8 cellular contexts compared by ENCODE assay signal in the genomic region with DNA sequence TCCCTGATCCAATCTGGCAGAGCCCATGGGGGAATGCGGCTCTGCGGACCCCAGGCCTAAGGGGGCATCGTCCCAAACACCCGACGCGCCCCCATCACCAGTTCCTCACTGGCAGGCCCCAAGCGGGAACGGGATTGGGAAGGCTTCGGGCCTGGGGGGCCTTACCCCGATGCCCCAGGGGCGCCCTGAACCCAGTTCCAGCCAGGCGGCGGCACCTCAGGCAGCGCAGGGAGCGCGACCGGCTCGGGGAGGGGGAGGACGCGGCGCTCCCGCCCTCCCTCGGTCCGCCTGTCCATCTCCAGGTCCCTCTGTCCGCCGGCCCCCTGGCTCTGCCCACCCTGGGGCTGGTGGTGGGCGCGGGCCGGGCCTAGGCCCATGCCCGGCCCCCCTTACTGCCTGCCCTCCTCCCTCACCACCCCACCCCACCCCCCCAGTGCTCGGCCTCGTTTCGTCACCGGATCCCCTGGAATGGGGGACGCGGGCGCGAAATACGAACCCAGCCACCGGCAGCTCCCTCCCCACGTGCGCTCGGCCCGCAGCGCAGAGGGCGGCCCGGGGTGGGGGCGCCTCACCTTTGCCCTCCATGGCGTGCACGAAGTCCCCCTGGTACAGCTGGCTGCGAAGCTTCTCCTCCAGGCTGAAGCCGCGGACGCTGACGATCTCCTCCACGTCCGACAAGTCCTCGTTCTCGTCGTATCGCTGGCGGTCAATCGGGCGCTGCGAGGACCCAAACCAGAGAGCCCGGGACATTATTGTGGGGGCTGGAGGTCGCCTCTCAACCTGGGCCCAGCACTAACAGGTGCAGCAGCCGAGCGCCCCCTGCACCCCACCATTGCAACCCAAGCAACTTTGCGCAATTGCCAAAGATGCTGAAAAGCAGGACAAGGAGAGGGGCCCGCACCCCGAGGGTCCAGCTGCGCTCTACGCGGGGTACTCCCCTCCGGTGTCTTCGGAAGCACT. TPM values are rescaled to one million over a fixed set of nuclear protein-coding genes. Genes with fewer than 3 reads are reported as not detected.
DNase-seq lines count a peak whose midpoint lies in the region; ATAC-seq, FAIRE-seq and TF ChIP-seq lines count a peak whose summit lies in the region.

No MANE protein-coding gene starts in this region.

- H3K4me3 Mint-ChIP-seq in CD4-positive, alpha-beta memory T cell, result peak overlapping the region; percentile 86 to 99 (median 98)

- no peak for ATAC-seq in HepG2
- no peak for ATAC-seq in GM21381 (IDR thresholded peaks at IDR 0.05; ENCODE audit: unreplicated experiment)
- no peak for ATAC-seq in GM18873 (IDR thresholded peaks at IDR 0.05; ENCODE audit: low FRiP score, unreplicated experiment)

- TF ChIP-seq RAD21 in HepG2 (CRISPR knock-in tag; IDR thresholded peaks at IDR 0.05), result no peak

- no peaks in the 10 kb centered on the region for H4K20me1 ChIP-seq in OCI-LY3 (ENCODE audit: insufficient read depth, low read length)
- no peaks in the 10 kb centered on the region for H4K20me1 ChIP-seq in HepG2 (ENCODE audit: insufficient read depth, low read length)

- POLR2A ChIA-PET in CD4-positive, alpha-beta memory T cell (lab: Charles Lee; ENCODE audit: partially characterized antibody), result interaction anchor here (0.7 to 10.0 kb wide), 30 partner anchors 8 to 223 kb away, joined by 3 to 254 read pairs (median 6); partner anchors contain the start of genes MORN3, ORAI1, RHOF and TMEM120B
- POLR2A ChIA-PET in HepG2 (lab: Yijun Ruan, JAX), result interaction anchor here (1.3 to 2.0 kb wide), 2 partner anchors 26 to 42 kb away, joined by 3 to 6 read pairs; no protein-coding TSS in a partner anchor

- BruUV-seq in HepG2 (replicated peaks; lab: Mats Ljungman, UMichigan), result no TSS peak

- H3K4me1 ChIP-seq in CD4-positive, alpha-beta memory T cell (ENCODE audit: insufficient read depth, low read length), result peaks cover 48% of the 10 kb centered on the region
- H3K4me1 ChIP-seq in OCI-LY3 (ENCODE audit: low read length) (peaks cover 32% of the 10 kb centered on the region), HepG2 (ENCODE audit: insufficient read depth, low read length) (peaks cover 59% of the 10 kb centered on the region), testis (peaks cover 38% of the 10 kb centered on the region)

- peak overlapping the region; percentile 87 for H3K9ac ChIP-seq in OCI-LY3 (ENCODE audit: low read length)
- no peak overlapping the region for H3K9ac ChIP-seq in HepG2 (ENCODE audit: insufficient read depth, low read depth, low read length)

- H3K4me1 Mint-ChIP-seq in CD4-positive, alpha-beta memory T cell, result peaks cover 25 to 65% (median 41%) of the 10 kb centered on the region in 4 donors

- no peak for FAIRE-seq in HepG2 (lab: Jason Lieb, UNC)

- CTCF ChIA-PET in CD4-positive, alpha-beta memory T cell (lab: Charles Lee; ENCODE audit: partially characterized antibody), result interaction anchor here (0.6 to 9.4 kb wide), 18 partner anchors 12 to 216 kb away, joined by 3 to 107 read pairs (median 4); partner anchors contain the start of genes ORAI1 and RHOF
- CTCF ChIA-PET in HepG2 (lab: Yijun Ruan, JAX; ENCODE audit: low intra/inter-chr PET ratio, low total read pairs), result no interaction called here

- H3K27me3 ChIP-seq in CD4-positive, alpha-beta memory T cell (ENCODE audit: insufficient read depth, low read length), result no peaks in the 10 kb centered on the region
- H3K27me3 ChIP-seq in OCI-LY3 (ENCODE audit: low read depth, low read length) (no peaks in the 10 kb centered on the region), HepG2 (ENCODE audit: control insufficient read depth in 1 of 2, insufficient read depth in 2 of 2, low read length in 2 of 2) (no peaks in the 10 kb centered on the region), testis (no peaks in the 10 kb centered on the region)

- TF ChIP-seq EP300 in HepG2 (IDR thresholded peaks at IDR 0.05; ENCODE audit: low read depth in 2 of 2, low read length in 2 of 2), result no peak
- TF ChIP-seq EP300 in HepG2 (CRISPR knock-in tag; IDR thresholded peaks at IDR 0.05; ENCODE audit: borderline replicate concordance), result no peak

- in situ Hi-C loops in HepG2 (cut with HindIII; ENCODE audit: extremely low pct_ligation_motif_present, low pct_unique_long_range_greater_than_20kb), result no loop called here

- H3K27me3 Mint-ChIP-seq in CD4-positive, alpha-beta memory T cell, result no peaks in the 10 kb centered on the region

- H2AFZ ChIP-seq in OCI-LY3 (ENCODE audit: low read depth, low read length) (no peak overlapping the region), HepG2 (ENCODE audit: low read length) (no peak overlapping the region)

- H3K27ac Mint-ChIP-seq in CD4-positive, alpha-beta memory T cell, result peak overlapping the region in 6 of 7 donors; percentile 52 to 93 (median 78)

- H3K79me2 ChIP-seq in OCI-LY3 (ENCODE audit: low read length) (peaks cover 94% of the 10 kb centered on the region), HepG2 (ENCODE audit: insufficient read depth, low read length) (peaks cover 1% of the 10 kb centered on the region)

- no peak for TF ChIP-seq POLR2A in HepG2 (IDR thresholded peaks at IDR 0.05; ENCODE audit: insufficient read depth in 1 of 2, low read depth in 2 of 2, low read length in 2 of 2)
- TF ChIP-seq POLR2A in testis (IDR thresholded peaks at IDR 0.05), result no peak

- 97% methylated on average over 40 of the region's 77 CpGs for WGBS in HepG2 (ENCODE audit: low lambda C conversion rate)
- 0 to 13% methylated on average over 26 to 54 of the region's 77 CpGs for WGBS in testis, 2 donors

- H3K27ac ChIP-seq in CD4-positive, alpha-beta memory T cell (ENCODE audit: low read depth, low read length), result peak overlapping the region; percentile 71
- H3K27ac ChIP-seq in OCI-LY3 (ENCODE audit: low read length) (peak overlapping the region; percentile 84), HepG2 (ENCODE audit: extremely low read length, insufficient read depth, low read length) (no peak overlapping the region), testis (peak overlapping the region; percentile 64 to 82)

- peak; percentile 47 for TF ChIP-seq CTCF in OCI-LY3 (IDR thresholded peaks at IDR 0.05; ENCODE audit: low read depth, low read length)
- TF ChIP-seq CTCF in HepG2 (CRISPR knock-in tag; IDR thresholded peaks at IDR 0.05), result no peak
- no peak for TF ChIP-seq CTCF in testis (IDR thresholded peaks at IDR 0.05)

- H3K36me3 ChIP-seq in CD4-positive, alpha-beta memory T cell (ENCODE audit: insufficient read depth, low read length), result peaks cover 20% of the 10 kb centered on the region
- peaks cover 42% of the 10 kb centered on the region for H3K36me3 ChIP-seq in OCI-LY3 (replicated peaks; ENCODE audit: low read depth, low read length)
- H3K36me3 ChIP-seq in HepG2 (replicated peaks in 1 of 2; ENCODE audit: control insufficient read depth in 1 of 2, insufficient read depth in 2 of 2, low read length in 2 of 2), result peaks cover 0 to 4% of the 10 kb centered on the region in 2 experiments; a peak in 2 of 5 replicates
- no peaks in the 10 kb centered on the region for H3K36me3 ChIP-seq in testis (ENCODE audit: low read depth, missing control alignments)

- intact Hi-C loops in CD4-positive, alpha-beta memory T cell (cut with micrococcal nuclease), result loop anchor here (5.0 kb wide), 1 partner anchor 214 kb away; the partner anchor contains the start of gene RHOF
- intact Hi-C loops in HepG2 (cut with micrococcal nuclease; ENCODE audit: unreplicated experiment), result no loop called here
- intact Hi-C loops in testis (cut with DNase I; ENCODE audit: low total_unique reads), result no loop called here

- H3K4me3 ChIP-seq in CD4-positive, alpha-beta memory T cell (ENCODE audit: low read length in 2 of 2), result peak overlapping the region; percentile 63 to 84
- H3K4me3 ChIP-seq in OCI-LY3 (ENCODE audit: low read length), result peak overlapping the region; percentile 79
- peak overlapping the region; percentile 70 to 87 (median 74); a peak in 4 of 6 replicates for H3K4me3 ChIP-seq in HepG2 (replicated peaks in 1 of 3; ENCODE audit: insufficient read depth in 1 of 3, low read depth in 2 of 3, low read length in 3 of 3)
- peak overlapping the region; percentile 59 to 78 for H3K4me3 ChIP-seq in testis

- H3K9me3 Mint-ChIP-seq in CD4-positive, alpha-beta memory T cell, result peaks cover 0 to 2% (median 0%) of the 10 kb centered on the region in 8 donors

- DNase-seq in CD4-positive, alpha-beta memory T cell, result peak in 4 of 5 donors; percentile 6 to 40 (median 16)
- DNase-seq in cerebellum (ENCODE audit: low spot score) (peak; percentile 80), HepG2 (ENCODE audit: low spot score) (no peak), testis (no peak), NCI-H187 treated with DMSO at 0.1 percent for 48 hours (lab: John Stamatoyannopoulos, UW) (no peak)

- peaks cover 22 to 46% of the 10 kb centered on the region in 2 donors for H3K36me3 Mint-ChIP-seq in CD4-positive, alpha-beta memory T cell

- H3K4me2 ChIP-seq in OCI-LY3 (ENCODE audit: low read length) (peak overlapping the region; percentile 96), HepG2 (ENCODE audit: low read depth, low read length) (peak overlapping the region; percentile 78)

- H3K9me3 ChIP-seq in CD4-positive, alpha-beta memory T cell (ENCODE audit: control insufficient read depth in 1 of 2, low read length in 2 of 2), result no peaks in the 10 kb centered on the region
- no peaks in the 10 kb centered on the region for H3K9me3 ChIP-seq in OCI-LY3 (ENCODE audit: insufficient read depth, low read length)
- no peaks in the 10 kb centered on the region for H3K9me3 ChIP-seq in HepG2 (ENCODE audit: low read length)
- no peaks in the 10 kb centered on the region for H3K9me3 ChIP-seq in testis

RNA-seq across cellular contexts. Expression of gene KDM2B, which starts 2.3 kb away (rescaled TPM):
- total RNA-seq in CD4-positive, alpha-beta memory T cell, result 100 to 1,000 TPM in 1 of 2 experiments, 10 to 100 TPM in 1; 98.7 to 101 TPM
- polyA plus RNA-seq in CD4-positive, alpha-beta memory T cell, result 10 to 100 TPM in 1 of 2 donors, 1 to 10 TPM in 1; 7.7 to 20.6 TPM
- total RNA-seq in cerebellum (48.4 TPM), HepG2 (2016; rRNA removed; fragmentation: Illumina TruSeq; extraction: Trizol) (25.3 and 26.1 TPM in 2 replicates), testis (10 to 100 TPM; 54.9 to 59.8 TPM)
- 11.2 and 11.4 TPM in 2 replicates for total RNA-seq in HepG2 (2016; cell fraction: cytosol; rRNA removed; fragmentation: Illumina TruSeq; extraction: Trizol; ENCODE audit: low read depth)
- total RNA-seq in HepG2 (2016; cell fraction: insoluble cytoplasmic fraction; rRNA removed; fragmentation: Illumina TruSeq; extraction: Trizol), result 20.6 and 26.1 TPM in 2 replicates
- 25.8 and 29.0 TPM in 2 replicates for total RNA-seq in HepG2 (2016; cell fraction: membrane; rRNA removed; fragmentation: Illumina TruSeq; extraction: Trizol)
- 18.4 and 20.7 TPM in 2 replicates for total RNA-seq in HepG2 (2016; cell fraction: nucleus; rRNA removed; fragmentation: Illumina TruSeq; extraction: Trizol)
- polyA plus RNA-seq in HepG2 (2011; rRNA removed) (17.0 and 17.5 TPM in 2 replicates), testis (ENCODE audit: insufficient read depth, low read depth, low replicate concordance) (30.4 TPM)
- 8.3 and 13.5 TPM in 2 replicates for polyA plus RNA-seq in HepG2 (2011; cell fraction: cytosol; rRNA removed)
- polyA plus RNA-seq in HepG2 (2011; cell fraction: nucleus; rRNA removed), result 50.3 and 60.7 TPM in 2 replicates
- polyA plus RNA-seq in HepG2 (2012), result 13.5 and 15.6 TPM in 2 replicates
- polyA plus RNA-seq in HepG2 (2016; cell fraction: cytosol; fragmentation: Illumina TruSeq; extraction: Trizol; ENCODE audit: low read depth), result 6.0 and 6.9 TPM in 2 replicates
- polyA plus RNA-seq in HepG2 (2016; cell fraction: insoluble cytoplasmic fraction; fragmentation: Illumina TruSeq; extraction: Trizol; ENCODE audit: low read depth), result 23.7 and 31.0 TPM in 2 replicates
- 17.2 and 18.2 TPM in 2 replicates for polyA plus RNA-seq in HepG2 (2016; cell fraction: membrane; fragmentation: Illumina TruSeq; extraction: Trizol; ENCODE audit: low read depth)
- polyA plus RNA-seq in HepG2 (2016; cell fraction: nucleus; fragmentation: Illumina TruSeq; extraction: Trizol; ENCODE audit: insufficient read depth, low read depth), result 36.9 and 37.0 TPM in 2 replicates
- polyA minus RNA-seq in HepG2 (2011; rRNA and poly(A)+ RNA removed; ENCODE audit: low replicate concordance), result 53.2 and 72.8 TPM in 2 replicates
- polyA minus RNA-seq in HepG2 (2011; cell fraction: cytosol; rRNA and poly(A)+ RNA removed), result 18.0 and 20.7 TPM in 2 replicates
- polyA minus RNA-seq in HepG2 (2011; cell fraction: nucleus; rRNA and poly(A)+ RNA removed), result 21.1 and 21.9 TPM in 2 replicates

RNA-seq across cellular contexts. Expression of gene ORAI1, which starts 47.8 kb away (rescaled TPM):
- 10 to 100 TPM; 48.8 to 51.7 TPM for total RNA-seq in CD4-positive, alpha-beta memory T cell
- polyA plus RNA-seq in CD4-positive, alpha-beta memory T cell, result 100 to 1,000 TPM; 186 to 235 TPM
- total RNA-seq in cerebellum (4.0 TPM), HepG2 (2016; rRNA removed; fragmentation: Illumina TruSeq; extraction: Trizol) (5.9 and 9.2 TPM in 2 replicates), testis (10 to 100 TPM; 46.8 to 70.7 TPM)
- total RNA-seq in HepG2 (2016; cell fraction: cytosol; rRNA removed; fragmentation: Illumina TruSeq; extraction: Trizol; ENCODE audit: low read depth), result 9.9 and 13.0 TPM in 2 replicates
- 5.9 and 8.5 TPM in 2 replicates for total RNA-seq in HepG2 (2016; cell fraction: insoluble cytoplasmic fraction; rRNA removed; fragmentation: Illumina TruSeq; extraction: Trizol)
- 20.1 and 22.8 TPM in 2 replicates for total RNA-seq in HepG2 (2016; cell fraction: membrane; rRNA removed; fragmentation: Illumina TruSeq; extraction: Trizol)
- total RNA-seq in HepG2 (2016; cell fraction: nucleus; rRNA removed; fragmentation: Illumina TruSeq; extraction: Trizol), result 5.2 and 6.1 TPM in 2 replicates
- polyA plus RNA-seq in HepG2 (2011; rRNA removed) (17.2 and 22.9 TPM in 2 replicates), testis (ENCODE audit: insufficient read depth, low read depth, low replicate concordance) (30.3 TPM)
- 16.7 and 25.1 TPM in 2 replicates for polyA plus RNA-seq in HepG2 (2011; cell fraction: cytosol; rRNA removed)
- polyA plus RNA-seq in HepG2 (2011; cell fraction: nucleus; rRNA removed), result 15.9 and 16.3 TPM in 2 replicates
- polyA plus RNA-seq in HepG2 (2012), result 7.9 and 10.4 TPM in 2 replicates
- 25.7 and 30.9 TPM in 2 replicates for polyA plus RNA-seq in HepG2 (2016; cell fraction: cytosol; fragmentation: Illumina TruSeq; extraction: Trizol; ENCODE audit: low read depth)
- 11.8 and 15.4 TPM in 2 replicates for polyA plus RNA-seq in HepG2 (2016; cell fraction: insoluble cytoplasmic fraction; fragmentation: Illumina TruSeq; extraction: Trizol; ENCODE audit: low read depth)
- 37.8 and 38.4 TPM in 2 replicates for polyA plus RNA-seq in HepG2 (2016; cell fraction: membrane; fragmentation: Illumina TruSeq; extraction: Trizol; ENCODE audit: low read depth)
- 15.0 and 18.5 TPM in 2 replicates for polyA plus RNA-seq in HepG2 (2016; cell fraction: nucleus; fragmentation: Illumina TruSeq; extraction: Trizol; ENCODE audit: insufficient read depth, low read depth)
- polyA minus RNA-seq in HepG2 (2011; rRNA and poly(A)+ RNA removed; ENCODE audit: low replicate concordance), result 35.3 and 72.8 TPM in 2 replicates
- polyA minus RNA-seq in HepG2 (2011; cell fraction: cytosol; rRNA and poly(A)+ RNA removed), result 23.0 and 25.6 TPM in 2 replicates
- 5.9 and 7.3 TPM in 2 replicates for polyA minus RNA-seq in HepG2 (2011; cell fraction: nucleus; rRNA and poly(A)+ RNA removed)

Comparison
In these comparisons a context has a peak if more than half of its experiments do, and no peak if none do; other contexts are left out.
1. DNase-seq: peak in CD4-positive, alpha-beta memory T cell (4 of 5) and cerebellum (single experiment); none in HepG2 (single experiment), testis (single experiment) and NCI-H187 treated with DMSO at 0.1 percent for 48 hours (single experiment).
2. Peak in every context shown above with its lines, with median percentiles within 50 percentile points of each other: H3K4me3 ChIP-seq.